Comparison of ENCODE assay signal across 1 cellular context in genomic region chr7:150451097-150451793, GRCh38.
TF ChIP-seq lines count a peak whose summit lies in the region.

No MANE protein-coding gene starts in this region.

TF ChIP-seq in GM12878, 131 proteins besides CTCF, POLR2A, EP300 and RAD21 (continued from another document and continues in another):
- no peak for TF ChIP-seq MXI1 (IDR thresholded peaks at IDR 0.05; ENCODE audit: low read depth, low read length)
- TF ChIP-seq ZBTB33 (IDR thresholded peaks at IDR 0.05) = no peak
- TF ChIP-seq BACH1 (IDR thresholded peaks at IDR 0.05; ENCODE audit: borderline replicate concordance) = peak; percentile 27; the same call in 1 of the 2 replicates
- TF ChIP-seq KLF5 (IDR thresholded peaks at IDR 0.05; ENCODE audit: partially characterized antibody) = no peak
- no peak for TF ChIP-seq SREBF2 (IDR thresholded peaks at IDR 0.05; ENCODE audit: low read length)
- TF ChIP-seq CBFB (IDR thresholded peaks at IDR 0.05; ENCODE audit: low read depth) = no peak
- TF ChIP-seq ZNF207 (IDR thresholded peaks at IDR 0.05; ENCODE audit: borderline replicate concordance) = no peak
- TF ChIP-seq NKRF (conservative IDR thresholded peaks at IDR 0.05) = no peak
- TF ChIP-seq BCLAF1 (IDR thresholded peaks at IDR 0.05) = no peak
- TF ChIP-seq MEF2A (IDR thresholded peaks at IDR 0.05; ENCODE audit: insufficient read depth, low read depth, low read length) = no peak
- TF ChIP-seq CREM (IDR thresholded peaks at IDR 0.05; ENCODE audit: low read depth) = peak; percentile 10; the same call in 1 of the 2 replicates
- TF ChIP-seq BCL3 (IDR thresholded peaks at IDR 0.05; ENCODE audit: borderline replicate concordance, insufficient read depth, low read depth, low read length, poor library complexity, severe bottlenecking) = no peak
- no peak for TF ChIP-seq MAX (IDR thresholded peaks at IDR 0.05; ENCODE audit: low read depth, low read length)
- TF ChIP-seq ELK1 (IDR thresholded peaks at IDR 0.05; ENCODE audit: low read depth, low read length) = no peak
- no peak for TF ChIP-seq IRF3 (IDR thresholded peaks at IDR 0.05)
- TF ChIP-seq PAX5 (IDR thresholded peaks at IDR 0.05; ENCODE audit: borderline replicate concordance, low read depth, low read length) = peak; percentile 98
- no peak for TF ChIP-seq ESRRA (IDR thresholded peaks at IDR 0.05; ENCODE audit: low read length)
- peak; percentile 27; the same call in 1 of the 2 replicates for TF ChIP-seq ATF2 (IDR thresholded peaks at IDR 0.05; ENCODE audit: low read length)
- TF ChIP-seq E4F1 (IDR thresholded peaks at IDR 0.05; ENCODE audit: borderline replicate concordance, partially characterized antibody) = no peak
- TF ChIP-seq NFXL1 (IDR thresholded peaks at IDR 0.05; ENCODE audit: borderline replicate concordance) = no peak
- TF ChIP-seq ZNF687 (IDR thresholded peaks at IDR 0.05) = no peak
- 0 out of 2 replicates have a peak, but pooled peaks have one; percentile 8 for TF ChIP-seq SMC3 (IDR thresholded peaks at IDR 0.05; ENCODE audit: borderline replicate concordance, low read length)
- TF ChIP-seq CHD4 (IDR thresholded peaks at IDR 0.05) = no peak
- TF ChIP-seq CUX1 (IDR thresholded peaks at IDR 0.05; ENCODE audit: insufficient replicate concordance, low read depth, low read length) = no peak
